Comparison of ENCODE assay signal across 8 cellular contexts in the genomic region with DNA sequence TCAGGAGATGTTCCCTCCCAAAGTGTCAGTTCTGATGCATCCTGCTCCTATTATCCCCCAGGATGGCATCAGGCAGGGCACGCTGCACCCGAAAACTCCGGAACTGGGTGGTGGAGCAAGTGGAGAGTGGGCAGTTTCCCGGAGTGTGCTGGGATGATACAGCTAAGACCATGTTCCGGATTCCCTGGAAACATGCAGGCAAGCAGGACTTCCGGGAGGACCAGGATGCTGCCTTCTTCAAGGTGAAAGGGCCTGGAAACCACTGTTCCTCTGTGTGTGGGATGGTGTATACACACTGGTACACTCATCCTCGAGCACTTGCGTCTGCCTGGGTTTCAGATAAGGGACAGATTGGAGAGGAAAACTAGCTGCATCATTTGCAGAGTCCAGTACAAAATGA. TPM values are rescaled to one million over a fixed set of nuclear protein-coding genes. Genes with fewer than 3 reads are reported as not detected.
A peak's percentile ranks its signal among the peaks of the same experiment; 100 is the strongest.
DNase-seq lines count a peak whose midpoint lies in the region; ATAC-seq and TF ChIP-seq lines count a peak whose summit lies in the region.

No MANE protein-coding gene starts in this region.

- no peaks in the 10 kb centered on the region for H3K27me3 ChIP-seq in BJ (ENCODE audit: control insufficient read depth, insufficient read depth, low read length)
- H3K27me3 ChIP-seq in Panc1 (ENCODE audit: control insufficient read depth, insufficient read depth, low read length): no peaks in the 10 kb centered on the region
- no peaks in the 10 kb centered on the region for H3K27me3 ChIP-seq in neutrophil

- peak overlapping the region; percentile 79 for H3K4me3 Mint-ChIP-seq in endothelial cell (ENCODE audit: unreplicated experiment)

- ATAC-seq in Panc1: no peak
- no peak for ATAC-seq in GM18498 (IDR thresholded peaks at IDR 0.05; ENCODE audit: unreplicated experiment)

- no peaks in the 10 kb centered on the region for H3K9me3 Mint-ChIP-seq in endothelial cell (ENCODE audit: unreplicated experiment)

- no peak for DNase-seq in BJ (ENCODE audit: low read depth)
- DNase-seq in Panc1 (ENCODE audit: low read depth, low spot score): no peak
- DNase-seq in endothelial cell (ENCODE audit: low spot score): no peak
- no peak for DNase-seq in NCI-H524 (lab: John Stamatoyannopoulos, UW)
- DNase-seq in NCI-H82 (lab: John Stamatoyannopoulos, UW): no peak
- no peak for DNase-seq in GM10248 (ENCODE audit: extremely low spot score)

- POLR2A ChIA-PET in BJ (lab: Charles Lee) (interaction anchor here (0.6 to 1.9 kb wide), 2 partner anchors 16 to 18 kb away, joined by 3 to 5 read pairs; no protein-coding TSS in a partner anchor), Panc1 (lab: Charles Lee) (interaction anchor here (0.7 kb wide), 1 partner anchor 26 kb away, joined by 3 read pairs; no protein-coding TSS in a partner anchor), GM10248 (lab: Yijun Ruan, JAX) (interaction anchor here (0.6 to 2.7 kb wide), 12 partner anchors 9 to 1996 kb away, joined by 3 to 14 read pairs (median 4); partner anchors contain the start of genes DCAF11, EMC9, NRL and RNF31)

- H3K36me3 ChIP-seq in BJ (ENCODE audit: control insufficient read depth, insufficient read depth, low read length) (peaks cover 49% of the 10 kb centered on the region), Panc1 (ENCODE audit: control insufficient read depth, insufficient read depth, low read length) (no peaks in the 10 kb centered on the region; the same call in none of the 2 replicates), neutrophil (peaks cover 79% of the 10 kb centered on the region)

- H3K27me3 Mint-ChIP-seq in endothelial cell (ENCODE audit: unreplicated experiment): peaks cover 9% of the 10 kb centered on the region

- peak overlapping the region; percentile 89; the same call in 1 of the 2 replicates for H3K27ac ChIP-seq in Panc1 (ENCODE audit: low read length)
- peak overlapping the region; percentile 94 for H3K27ac ChIP-seq in neutrophil

- H3K9me3 ChIP-seq in Panc1 (ENCODE audit: control insufficient read depth, insufficient read depth, low read depth, low read length): no peaks in the 10 kb centered on the region
- H3K9me3 ChIP-seq in neutrophil: no peaks in the 10 kb centered on the region

- peaks cover 47% of the 10 kb centered on the region for H3K36me3 Mint-ChIP-seq in endothelial cell (ENCODE audit: low read depth, unreplicated experiment)

- in situ Hi-C loops in Panc1 (cut with HindIII; ENCODE audit: low pct_unique_long_range_greater_than_20kb, low sequenced_read_pairs): no loop called here

- no TSS peak for BruUV-seq in Panc1 (replicated peaks; lab: Mats Ljungman, UMichigan)

- TF ChIP-seq CTCF in BJ (IDR thresholded peaks at IDR 0.05; ENCODE audit: insufficient read depth, low read depth, low read length): no peak
- no peak for TF ChIP-seq CTCF in Panc1 (IDR thresholded peaks at IDR 0.05)
- TF ChIP-seq CTCF in endothelial cell (IDR thresholded peaks at IDR 0.05; ENCODE audit: unreplicated experiment): no peak
- TF ChIP-seq CTCF in neutrophil (IDR thresholded peaks at IDR 0.05): no peak
- no peak for TF ChIP-seq CTCF in GM10248 (IDR thresholded peaks at IDR 0.05; ENCODE audit: control extremely low read depth, extremely low read depth, low read depth, missing control alignments)

- H3K4me1 Mint-ChIP-seq in endothelial cell (ENCODE audit: unreplicated experiment): peaks cover 8% of the 10 kb centered on the region

- intact Hi-C loops in Panc1 (cut with micrococcal nuclease; ENCODE audit: unreplicated experiment): no loop called here

- CTCF ChIA-PET in BJ (lab: Yijun Ruan, JAX) (interaction anchor here (0.8 to 4.6 kb wide), 19 partner anchors 11 to 149 kb away, joined by 3 to 39 read pairs (median 5); partner anchors contain the start of genes DCAF11, IPO4, MDP1 and NRL), Panc1 (lab: Charles Lee) (interaction anchor here (1.0 kb wide), 1 partner anchor 104 kb away, joined by 4 read pairs; no protein-coding TSS in a partner anchor), GM10248 (lab: Yijun Ruan, JAX) (interaction anchor here (0.9 to 7.3 kb wide), 25 partner anchors 9 to 147 kb away, joined by 3 to 154 read pairs (median 8); partner anchors contain the start of genes CHMP4A, DCAF11, EMC9 and IPO4)

- H3K27ac Mint-ChIP-seq in endothelial cell (ENCODE audit: unreplicated experiment): peak overlapping the region; percentile 70

- peak overlapping the region; percentile 60 for H3K4me3 ChIP-seq in BJ (ENCODE audit: low read depth, low read length)
- peak overlapping the region; percentile 50 to 76 for H3K4me3 ChIP-seq in Panc1 (ENCODE audit: low read depth in 2 of 2, low read length in 2 of 2)
- H3K4me3 ChIP-seq in neutrophil (ENCODE audit: low read depth in 1 of 2, low read length in 1 of 2): peak overlapping the region; percentile 83 to 94

- H3K4me1 ChIP-seq in Panc1 (ENCODE audit: control insufficient read depth, insufficient read depth, low read length) (peaks cover 4% of the 10 kb centered on the region), neutrophil (ENCODE audit: control insufficient read depth in 1 of 2, insufficient read depth in 1 of 2, low read depth in 1 of 2, low read length in 1 of 2) (peaks cover 58 to 63% of the 10 kb centered on the region in 2 experiments)

RNA-seq across cellular contexts. Expression of gene IRF9, which starts 1.0 kb away (rescaled TPM):
- 84.8 and 107 TPM in 2 replicates for polyA plus RNA-seq in BJ (2011; rRNA removed)
- polyA minus RNA-seq in BJ (2011; rRNA and poly(A)+ RNA removed): 69.7 and 117 TPM in 2 replicates
- 24.5 TPM for total RNA-seq in Panc1 (2021; ENCODE audit: unreplicated experiment)
- polyA plus RNA-seq in Panc1 (2012; ENCODE audit: insufficient read length): 27.1 TPM
- total RNA-seq in endothelial cell (ENCODE audit: unreplicated experiment): 25.7 TPM

RNA-seq across cellular contexts. Expression of gene REC8, which starts 9.8 kb away (rescaled TPM):
- 2.7 and 5.5 TPM in 2 replicates for polyA plus RNA-seq in BJ (2011; rRNA removed)
- polyA minus RNA-seq in BJ (2011; rRNA and poly(A)+ RNA removed): 7.0 TPM in 2 replicates
- total RNA-seq in Panc1 (2021; ENCODE audit: unreplicated experiment) (9.8 TPM), endothelial cell (ENCODE audit: unreplicated experiment) (31.8 TPM)
- 5.9 TPM for polyA plus RNA-seq in Panc1 (2012; ENCODE audit: insufficient read length)

RNA-seq across cellular contexts. Expression of gene RNF31, which starts 14.8 kb away (rescaled TPM):
- polyA plus RNA-seq in BJ (2011; rRNA removed): 8.2 and 12.4 TPM in 2 replicates
- 31.1 and 35.4 TPM in 2 replicates for polyA minus RNA-seq in BJ (2011; rRNA and poly(A)+ RNA removed)
- total RNA-seq in Panc1 (2021; ENCODE audit: unreplicated experiment): 48.6 TPM
- polyA plus RNA-seq in Panc1 (2012; ENCODE audit: insufficient read length): 35.4 TPM
- 90.2 TPM for total RNA-seq in endothelial cell (ENCODE audit: unreplicated experiment)

RNA-seq across cellular contexts. Expression of gene PSME2, which starts 15.7 kb away (rescaled TPM):
- 165 and 178 TPM in 2 replicates for polyA plus RNA-seq in BJ (2011; rRNA removed)
- 22.4 and 39.0 TPM in 2 replicates for polyA minus RNA-seq in BJ (2011; rRNA and poly(A)+ RNA removed)
- total RNA-seq in Panc1 (2021; ENCODE audit: unreplicated experiment) (188 TPM), endothelial cell (ENCODE audit: unreplicated experiment) (73.6 TPM)
- 190 TPM for polyA plus RNA-seq in Panc1 (2012; ENCODE audit: insufficient read length)

RNA-seq across cellular contexts. Expression of gene EMC9, which starts 20.7 kb away (rescaled TPM):
- 6.9 and 13.3 TPM in 2 replicates for polyA plus RNA-seq in BJ (2011; rRNA removed)
- 3.6 TPM in 2 replicates for polyA minus RNA-seq in BJ (2011; rRNA and poly(A)+ RNA removed)
- total RNA-seq in Panc1 (2021; ENCODE audit: unreplicated experiment) (42.5 TPM), endothelial cell (ENCODE audit: unreplicated experiment) (16.7 TPM)
- polyA plus RNA-seq in Panc1 (2012; ENCODE audit: insufficient read length): 45.0 TPM
